In genomic region chr9:130325921-130326320, GRCh38 we compare ENCODE assay signal across 1 cellular context.
TF ChIP-seq lines count a peak whose summit lies in the region.

No MANE protein-coding gene starts in this region.

TF ChIP-seq in K562, 482 proteins besides CTCF, POLR2A, EP300 and RAD21 (continued from another document):
- TF ChIP-seq CEBPG (CRISPR knock-in tag; IDR thresholded peaks at IDR 0.05) (peak; percentile 79), CEBPG (tag; conservative IDR thresholded peaks at IDR 0.05 in 1 of 2, IDR thresholded peaks at IDR 0.05 in 1 of 2) (no peak)
TF ChIP-seq in K562: peak in this region for 4.
